13 cellular contexts compared by ENCODE assay signal in genomic region chr13:67515895-67516294, GRCh38.
DNase-seq lines count a peak whose midpoint lies in the region; ATAC-seq and TF ChIP-seq lines count a peak whose summit lies in the region.
"Had no signal": no experiment of that assay in that cellular context is flagged by ENCODE, and none has a peak within 500 bp of the region (broad histone marks: within the 10 kb centered on the region; RNA-seq: fewer than 3 reads in every experiment).

No MANE protein-coding gene starts in this region.

- no peak overlapping the region for H3K4me3 ChIP-seq in brain microvascular endothelial cell (ENCODE audit: low read depth, low read length)
- no peak overlapping the region for H3K4me3 ChIP-seq in dorsolateral prefrontal cortex
- H3K4me3 ChIP-seq: neural progenitor cell had no signal

- H4K5ac ChIP-seq in H9 (ENCODE audit: insufficient read length, low read depth, low read length) = no peak overlapping the region

- H3K4ac ChIP-seq in H9 (ENCODE audit: low read depth, low read length) = no peak overlapping the region

- H3K56ac ChIP-seq in H9 (ENCODE audit: insufficient read length, low read depth, low read length) = no peak overlapping the region

- no peak overlapping the region for H3K9ac ChIP-seq in H9 (ENCODE audit: extremely low read depth, insufficient read length, low read length)
- H3K9ac ChIP-seq: neural progenitor cell had no signal

- H3K27ac Mint-ChIP-seq in H9 = no peak overlapping the region
- H3K27ac Mint-ChIP-seq: neural progenitor cell had no signal

- no peak overlapping the region for H2BK12ac ChIP-seq in H9 (ENCODE audit: insufficient read length, low read depth, low read length)

- DNase-seq in GM10266 (ENCODE audit: extremely low spot score) (peak; percentile 3), brain microvascular endothelial cell (peak; percentile 10), NCI-H187 treated with DMSO at 0.1 percent for 48 hours (lab: John Stamatoyannopoulos, UW) (no peak), H9 (no peak), dorsolateral prefrontal cortex (no peak)
- DNase-seq in activated CD4-positive, alpha-beta T cell treated with anti-CD3 and anti-CD28 coated beads for 4 hours = no peak
- DNase-seq: Calu3 had no signal

- H3K27ac ChIP-seq in brain microvascular endothelial cell (no peak overlapping the region), H9 (ENCODE audit: insufficient read length, low read depth, low read length) (no peak overlapping the region), dorsolateral prefrontal cortex (no peak overlapping the region)
- H3K27ac ChIP-seq: HL-60, neural progenitor cell had no signal

- in situ Hi-C loops in brain microvascular endothelial cell (cut with HindIII; ENCODE audit: low pct_ligation_motif_present, low sequenced_read_pairs) = no loop called here

- no peak for TF ChIP-seq CTCF in GM10266 (IDR thresholded peaks at IDR 0.05; ENCODE audit: control insufficient read depth, insufficient read depth, low read depth, missing control alignments)
- TF ChIP-seq CTCF in brain microvascular endothelial cell (IDR thresholded peaks at IDR 0.05; ENCODE audit: low read depth, low read length, missing control alignments) = no peak
- TF ChIP-seq CTCF in H9 (conservative IDR thresholded peaks at IDR 0.05) = no peak
- no peak for TF ChIP-seq CTCF in dorsolateral prefrontal cortex (IDR thresholded peaks at IDR 0.05 in 54 of 56, conservative IDR thresholded peaks at IDR 0.05 in 2 of 56; ENCODE audit: low read depth in 1 of 56, partially characterized antibody in 56 of 56)

- H3K23me2 ChIP-seq in H9 (ENCODE audit: insufficient read length, low read depth, low read length, poor library complexity, severe bottlenecking) = no peaks in the 10 kb centered on the region

- no peak overlapping the region for H3T11ph ChIP-seq in H9 (ENCODE audit: low read length)

- H2AFZ ChIP-seq in H9 (ENCODE audit: low read length) = no peak overlapping the region
- H2AFZ ChIP-seq: neural progenitor cell had no signal

- no peaks in the 10 kb centered on the region for H4K20me1 ChIP-seq in H9 (ENCODE audit: control insufficient read depth, insufficient read depth, insufficient read length)

- no peaks in the 10 kb centered on the region for H3K36me3 ChIP-seq in brain microvascular endothelial cell (replicated peaks)
- H3K36me3 ChIP-seq: neural progenitor cell had no signal

- no peaks in the 10 kb centered on the region for H3K9me3 ChIP-seq in H9 (ENCODE audit: control insufficient read depth, low read depth, low read length)

- H4K91ac ChIP-seq in H9 (ENCODE audit: insufficient read length, low read depth, low read length) = no peak overlapping the region

- H3K4me3 Mint-ChIP-seq in H9 = no peak overlapping the region
- H3K4me3 Mint-ChIP-seq: neural progenitor cell had no signal

- no CpG with 5 or more reads among the region's 1 CpG for WGBS in H9 (ENCODE audit: extremely low coverage, insufficient read length, low lambda C conversion rate)

- ATAC-seq in GM21737 (IDR thresholded peaks at IDR 0.05; ENCODE audit: unreplicated experiment) = peak; percentile 86
- peak; percentile 51 for ATAC-seq in HG03521 (IDR thresholded peaks at IDR 0.05; ENCODE audit: unreplicated experiment)
- ATAC-seq: esophagus mucosa, Right ventricle myocardium inferior had no signal

- no peaks in the 10 kb centered on the region for H3K27me3 Mint-ChIP-seq in H9 (ENCODE audit: low read depth)

- peaks cover 2% of the 10 kb centered on the region; the same call in 1 of the 2 replicates for H3K4me1 ChIP-seq in H9 (ENCODE audit: insufficient read depth, low read length)

- H3K4me1 Mint-ChIP-seq in H9 = peaks cover 30 to 31% of the 10 kb centered on the region in 2 experiments

- H3K27me3 ChIP-seq in brain microvascular endothelial cell (replicated peaks) (no peaks in the 10 kb centered on the region), H9 (ENCODE audit: insufficient read depth, low read length) (no peaks in the 10 kb centered on the region), dorsolateral prefrontal cortex (no peaks in the 10 kb centered on the region)
- H3K27me3 ChIP-seq: neural progenitor cell had no signal

- H3K9me3 Mint-ChIP-seq in H9 = no peaks in the 10 kb centered on the region

- no peak overlapping the region for H3K14ac ChIP-seq in H9 (ENCODE audit: insufficient read depth, low read length)

- H3K4me2 ChIP-seq in H9 (ENCODE audit: insufficient read depth, insufficient read length, low read length) = no peak overlapping the region
- H3K4me2 ChIP-seq: neural progenitor cell had no signal

- H3K23ac ChIP-seq in H9 (ENCODE audit: insufficient read length, low read depth, low read length) = no peak overlapping the region

- intact Hi-C loops in dorsolateral prefrontal cortex (cut with DNase I) = no loop called here

- H3K79me1 ChIP-seq in H9 (ENCODE audit: insufficient read depth, low read depth, low read length, poor library complexity, severe bottlenecking) = no peaks in the 10 kb centered on the region

- no peak overlapping the region for H4K8ac ChIP-seq in H9 (replicated peaks; ENCODE audit: insufficient read length, low read depth, low read length)

- no peaks in the 10 kb centered on the region; a peak in 2 of 7 replicates for H3K36me3 Mint-ChIP-seq in H9 (ENCODE audit: insufficient read depth in 1 of 3, low read depth in 3 of 3)

- no peaks in the 10 kb centered on the region for H3K79me2 ChIP-seq in H9 (ENCODE audit: insufficient read depth, low read length)

- H2BK15ac ChIP-seq in H9 (ENCODE audit: low read depth, low read length) = no peak overlapping the region

- no peak overlapping the region for H2BK5ac ChIP-seq in H9 (ENCODE audit: insufficient read length, low read length)

- no peak overlapping the region for H2BK20ac ChIP-seq in H9 (ENCODE audit: low read depth, low read length, poor library complexity, severe bottlenecking)

- H2BK120ac ChIP-seq in H9 (ENCODE audit: low read depth, low read length, poor library complexity, severe bottlenecking) = no peak overlapping the region

- no peak overlapping the region for H3K18ac ChIP-seq in H9 (ENCODE audit: insufficient read length, low read depth, low read length)

- H2AK5ac ChIP-seq in H9 (ENCODE audit: insufficient read length, low read length) = no peak overlapping the region

Comparison
In these comparisons a context has a peak if more than half of its experiments do, and no peak if none do; other contexts are left out.
1. DNase-seq: peak in GM10266 (single experiment) and brain microvascular endothelial cell (single experiment); none in activated CD4-positive, alpha-beta T cell treated with anti-CD3 and anti-CD28 coated beads for 4 hours (0 of 2), NCI-H187 treated with DMSO at 0.1 percent for 48 hours (single experiment), H9 (single experiment) and dorsolateral prefrontal cortex (0 of 10).